Comparison of ENCODE assay signal across 24 cellular contexts in the genomic region with DNA sequence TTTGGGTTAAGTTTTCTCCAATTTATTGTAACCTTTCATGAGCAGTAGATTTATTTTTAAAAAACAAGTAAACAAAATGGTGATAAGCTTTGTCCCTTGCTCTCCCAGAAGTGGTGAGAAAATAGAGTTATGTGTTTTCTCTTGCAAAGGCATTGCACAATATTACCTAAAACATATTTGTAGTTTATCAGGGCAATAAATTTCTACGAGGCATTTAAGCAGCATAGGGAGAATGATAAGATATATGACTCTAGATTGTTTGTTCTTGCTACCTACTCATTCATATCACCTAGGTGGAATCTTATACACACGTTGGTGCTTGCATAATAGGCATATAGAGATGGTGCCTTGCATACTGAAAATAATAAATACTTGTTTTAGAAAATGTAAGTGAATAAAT.
"Had no signal": no experiment of that assay in that cellular context is flagged by ENCODE, and none has a peak within 500 bp of the region (broad histone marks: within the 10 kb centered on the region; RNA-seq: fewer than 3 reads in every experiment).

No MANE protein-coding gene starts in this region.

- H3K9me3 Mint-ChIP-seq: activated naive CD8-positive, alpha-beta T cell treated with anti-CD3 and anti-CD28 coated beads, Interleukin-2, amount 50 U/mL, for 24 hours; T-helper 1 cell treated with Interleukin-12 subunit alpha and Interleukin-12 subunit beta and Interleukin-4 antibody, amounts not matched to agents 30 μg/mL and 1 μg/mL, for 36 hours had no signal

- DNase-seq: activated CD4-positive, alpha-beta T cell treated with anti-CD3 and anti-CD28 coated beads for 4 hours; activated CD8-positive, alpha-beta memory T cell treated with anti-CD3 and anti-CD28 coated beads, Interleukin-2, amount 50 U/mL, for 48 hours; activated CD8-positive, alpha-beta T cell treated with anti-CD3 and anti-CD28 coated beads, Interleukin-2, amount 10 ng/mL, durations not matched to agents 7 days and 5 days; activated naive CD4-positive, alpha-beta T cell; activated naive CD8-positive, alpha-beta T cell treated with anti-CD3 and anti-CD28 coated beads, Interleukin-2, amount 50 U/mL, for 24 hours; activated T-cell treated with anti-CD3 and anti-CD28 coated beads, Interleukin-2, amount 50 U/mL, for 1 hour; amygdala; brain microvascular endothelial cell; KG1; MG63; MV-4-11; NCI-H1105; NCI-H1436; NCI-H1694 treated with DMSO at 0.1 percent for 48 hours; NCI-H2029 treated with DMSO at 0.1 percent for 48 hours; NCI-H446; NCI-H524; Peyer's patch; Right ventricle myocardium superior; SJCRH30 had no signal

- H3K4me1 ChIP-seq: Peyer's patch, SJCRH30 had no signal

- H3K27ac Mint-ChIP-seq: activated CD8-positive, alpha-beta T cell treated with anti-CD3 and anti-CD28 coated beads, Interleukin-2, amount 10 ng/mL, durations not matched to agents 7 days and 5 days; activated naive CD4-positive, alpha-beta T cell treated with anti-CD3 and anti-CD28 coated beads, Interleukin-2, amount 50 U/mL, for 72 hours; activated naive CD8-positive, alpha-beta T cell treated with anti-CD3 and anti-CD28 coated beads, Interleukin-2, amount 50 U/mL, for 24 hours; T-helper 1 cell treated with Interleukin-12 subunit alpha and Interleukin-12 subunit beta and Interleukin-4 antibody, amounts not matched to agents 30 μg/mL and 1 μg/mL, for 36 hours had no signal

- H3K27ac ChIP-seq: brain microvascular endothelial cell, Peyer's patch, RWPE1, SJCRH30 had no signal

- H3K4me1 Mint-ChIP-seq: activated naive CD8-positive, alpha-beta T cell treated with anti-CD3 and anti-CD28 coated beads, Interleukin-2, amount 50 U/mL, for 24 hours had no signal

- H3K36me3 Mint-ChIP-seq: activated naive CD4-positive, alpha-beta T cell treated with anti-CD3 and anti-CD28 coated beads, Interleukin-2, amount 50 U/mL, for 72 hours had no signal

- ATAC-seq: activated CD4-positive, CD25-positive, alpha-beta regulatory T cell treated with anti-CD3 and anti-CD28 coated beads, Interleukin-2, amount 50 U/mL, for 24 hours; activated CD8-positive, alpha-beta T cell treated with anti-CD3 and anti-CD28 coated beads, Interleukin-2, amount 10 ng/mL, durations not matched to agents 7 days and 5 days; activated naive CD4-positive, alpha-beta T cell treated with anti-CD3 and anti-CD28 coated beads, Interleukin-2, amount 50 U/mL, for 72 hours; activated naive CD8-positive, alpha-beta T cell treated with anti-CD3 and anti-CD28 coated beads, Interleukin-2, amount 50 U/mL, for 24 hours had no signal

- H3K4me3 ChIP-seq: MG63, Peyer's patch, SJCRH30 had no signal

- H3K36me3 ChIP-seq: brain microvascular endothelial cell, MG63, Peyer's patch, SJCRH30 had no signal

- H3K9me3 ChIP-seq: MG63, Peyer's patch had no signal

- H3K4me3 Mint-ChIP-seq: activated CD8-positive, alpha-beta T cell treated with anti-CD3 and anti-CD28 coated beads, Interleukin-2, amount 10 ng/mL, durations not matched to agents 7 days and 5 days; activated naive CD8-positive, alpha-beta T cell treated with anti-CD3 and anti-CD28 coated beads, Interleukin-2, amount 50 U/mL, for 24 hours; T-helper 1 cell treated with Interleukin-12 subunit alpha and Interleukin-12 subunit beta and Interleukin-4 antibody, amounts not matched to agents 30 μg/mL and 1 μg/mL, for 36 hours had no signal

- H3K27me3 ChIP-seq: brain microvascular endothelial cell, MG63, Peyer's patch had no signal
